ENCODE assay signal across 9 cellular contexts in the genomic region with DNA sequence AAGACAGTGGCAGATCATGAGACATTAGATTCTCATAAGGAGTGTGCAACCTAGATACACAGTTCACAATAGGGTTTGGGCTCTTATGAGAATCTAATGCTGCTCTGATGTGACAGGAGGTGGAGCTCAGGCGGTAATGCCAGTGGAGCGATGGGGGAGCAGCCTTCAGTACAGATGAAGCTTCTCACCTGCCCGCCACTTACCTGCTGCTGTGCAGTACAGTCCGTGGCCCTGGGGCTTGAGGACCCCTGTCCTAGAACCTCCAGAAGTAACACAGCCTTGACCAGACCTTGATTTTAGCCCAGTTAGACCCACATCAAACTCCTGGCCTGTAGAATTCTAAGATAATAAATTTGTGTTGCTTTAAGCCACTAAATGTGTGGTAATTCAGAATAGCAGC.
"Had no signal": no experiment of that assay in that cellular context is flagged by ENCODE, and none has a peak within 500 bp of the region (broad histone marks: within the 10 kb centered on the region; RNA-seq: fewer than 3 reads in every experiment).

No MANE protein-coding gene starts in this region.

- H3K27me3 Mint-ChIP-seq: IgD-negative memory B cell had no signal

- H3K4me1 ChIP-seq: HAP-1 had no signal

- ATAC-seq: HCT116, HepG2 had no signal

- H3K36me3 Mint-ChIP-seq: IgD-negative memory B cell had no signal

- H3K9ac ChIP-seq: GM23248 had no signal

- H3K4me1 Mint-ChIP-seq: IgD-negative memory B cell had no signal

- H3K4me3 ChIP-seq: GM23248, HAP-1 had no signal

- H3K4me3 Mint-ChIP-seq: HFFc6, IgD-negative memory B cell had no signal

- H3K27ac ChIP-seq: GM23248, HL-60 had no signal

- FAIRE-seq: HepG2 had no signal

- H3K36me3 ChIP-seq: HAP-1 had no signal

- H3K9me3 Mint-ChIP-seq: IgD-negative memory B cell had no signal

- H3K27ac Mint-ChIP-seq: HFFc6, IgD-negative memory B cell had no signal

- DNase-seq: GM23248, GOT3, H7, HFFc6 had no signal

- H2AFZ ChIP-seq: GM23248 had no signal

- H3K9me3 ChIP-seq: HAP-1 had no signal
